ENCODE assay signal across 20 cellular contexts in genomic region chr7:37505750-37506353, GRCh38. TPM values are rescaled to one million over a fixed set of nuclear protein-coding genes. Genes with fewer than 3 reads are reported as not detected.
A peak's percentile ranks its signal among the peaks of the same experiment; 100 is the strongest.
DNase-seq lines count a peak whose midpoint lies in the region; ATAC-seq, FAIRE-seq and TF ChIP-seq lines count a peak whose summit lies in the region.
"Had no signal": no experiment of that assay in that cellular context is flagged by ENCODE, and none has a peak within 500 bp of the region (broad histone marks: within the 10 kb centered on the region; RNA-seq: fewer than 3 reads in every experiment).

No MANE protein-coding gene starts in this region.

- H3K9me1 ChIP-seq in endothelial cell of umbilical vein (replicated peaks; ENCODE audit: control insufficient read depth, extremely low read depth, insufficient read depth, low read length): no peaks in the 10 kb centered on the region

- no peak for TF ChIP-seq RAD21 in HepG2 (CRISPR knock-in tag; IDR thresholded peaks at IDR 0.05)

- H3K9ac ChIP-seq in HepG2 (ENCODE audit: insufficient read depth, low read depth, low read length) (no peak overlapping the region), endothelial cell of umbilical vein (replicated peaks; ENCODE audit: extremely low read depth, insufficient read depth, low read length) (no peak overlapping the region), subcutaneous abdominal adipose tissue (ENCODE audit: low read length in 5 of 5) (no peak overlapping the region)
- H3K9ac ChIP-seq: GM23248 had no signal

- BruUV-seq in HepG2 (replicated peaks; lab: Mats Ljungman, UMichigan): no TSS peak
- BruUV-seq in endothelial cell of umbilical vein (replicated peaks; lab: Mats Ljungman, UMichigan): no TSS peak

- CTCF ChIA-PET in HepG2 (lab: Yijun Ruan, JAX; ENCODE audit: low intra/inter-chr PET ratio, low total read pairs) (no interaction called here), endothelial cell of umbilical vein (lab: Charles Lee) (interaction anchor here (1.0 to 7.0 kb wide), 8 partner anchors 10 to 538 kb away, joined by 3 to 80 read pairs (median 14); partner anchors contain the start of gene ELMO1), HEK293T (lab: Yijun Ruan, JAX) (interaction anchor here (1.0 to 1.4 kb wide), 2 partner anchors 11 to 13 kb away, joined by 3 read pairs; no protein-coding TSS in a partner anchor)

- H3K9me3 ChIP-seq in HepG2 (ENCODE audit: low read length): no peaks in the 10 kb centered on the region
- no peaks in the 10 kb centered on the region for H3K9me3 ChIP-seq in right lobe of liver
- no peaks in the 10 kb centered on the region for H3K9me3 ChIP-seq in endothelial cell of umbilical vein (replicated peaks; ENCODE audit: control insufficient read depth, insufficient read depth, low read length)
- no peaks in the 10 kb centered on the region for H3K9me3 ChIP-seq in subcutaneous abdominal adipose tissue (ENCODE audit: control insufficient read depth in 5 of 5, low read length in 5 of 5)

- TF ChIP-seq CTCF in HepG2 (CRISPR knock-in tag; IDR thresholded peaks at IDR 0.05) (no peak), right lobe of liver (IDR thresholded peaks at IDR 0.05) (no peak), endothelial cell of umbilical vein (IDR thresholded peaks at IDR 0.05; ENCODE audit: extremely low read depth in 1 of 2, insufficient read depth in 1 of 2, low read depth in 1 of 2, low read length in 2 of 2) (no peak)

- POLR2A ChIA-PET in HepG2 (lab: Yijun Ruan, JAX) (no interaction called here), endothelial cell of umbilical vein (lab: Charles Lee) (no interaction called here), HEK293T (lab: Yijun Ruan, JAX) (no interaction called here)

- H2AFZ ChIP-seq in HepG2 (ENCODE audit: low read length): no peak overlapping the region
- H2AFZ ChIP-seq in endothelial cell of umbilical vein (ENCODE audit: low read depth, low read length): no peak overlapping the region
- H2AFZ ChIP-seq: GM23248 had no signal

- H3K36me3 ChIP-seq in HepG2 (replicated peaks in 1 of 2; ENCODE audit: control insufficient read depth in 1 of 2, insufficient read depth in 2 of 2, low read length in 2 of 2) (no peaks in the 10 kb centered on the region), right lobe of liver (no peaks in the 10 kb centered on the region), endothelial cell of umbilical vein (ENCODE audit: control insufficient read depth in 2 of 2, extremely low read depth in 1 of 2, insufficient read depth in 2 of 2, low read length in 2 of 2) (no peaks in the 10 kb centered on the region), subcutaneous abdominal adipose tissue (ENCODE audit: control insufficient read depth in 5 of 5, insufficient read depth in 5 of 5, low read length in 5 of 5) (no peaks in the 10 kb centered on the region), H7 (replicated peaks; ENCODE audit: control insufficient read depth, insufficient read depth, low read length) (no peaks in the 10 kb centered on the region)

- in situ Hi-C loops in HepG2 (cut with HindIII; ENCODE audit: extremely low pct_ligation_motif_present, low pct_unique_long_range_greater_than_20kb): loop anchor here (25.0 kb wide), 1 partner anchor 294 kb away; no protein-coding TSS in a partner anchor

- no peaks in the 10 kb centered on the region for H4K20me1 ChIP-seq in HepG2 (ENCODE audit: insufficient read depth, low read length)
- H4K20me1 ChIP-seq in endothelial cell of umbilical vein (replicated peaks; ENCODE audit: control insufficient read depth, extremely low read depth, insufficient read depth, low read length): no peaks in the 10 kb centered on the region

- H3K4me3 ChIP-seq in HepG2 (replicated peaks in 1 of 3; ENCODE audit: insufficient read depth in 1 of 3, low read depth in 2 of 3, low read length in 3 of 3) (no peak overlapping the region), right lobe of liver (no peak overlapping the region), endothelial cell of umbilical vein (replicated peaks in 1 of 3; ENCODE audit: insufficient read depth in 1 of 3, low read depth in 1 of 3, low read length in 3 of 3) (no peak overlapping the region), subcutaneous abdominal adipose tissue (ENCODE audit: low read depth in 1 of 5, low read length in 5 of 5) (no peak overlapping the region), H7 (ENCODE audit: insufficient read depth, low read depth, low read length) (no peak overlapping the region)
- H3K4me3 ChIP-seq: GM23248 had no signal

- dilution Hi-C loops in endothelial cell of umbilical vein (cut with MboI; ENCODE audit: extremely low pct_ligation_motif_present, low sequenced_read_pairs): no loop called here

- 6% methylated on average over 6 of the region's 6 CpGs for WGBS in HepG2 (ENCODE audit: low lambda C conversion rate)
- 73% methylated on average over 6 of the region's 6 CpGs for WGBS in right lobe of liver (ENCODE audit: insufficient coverage, low coverage, low lambda C conversion rate, missing lambda C conversion rate)

- DNase-seq in HepG2 (ENCODE audit: low spot score) (no peak), right lobe of liver (no peak), endothelial cell of umbilical vein (ENCODE audit: low read depth, low spot score) (no peak), occipital lobe (lab: John Stamatoyannopoulos, UW) (no peak), HEK293T (ENCODE audit: extremely low spot score) (no peak), H7 (no peak)
- DNase-seq: ACHN; AML-193; CD4-positive, alpha-beta memory T cell; DMS153; DMS79; GDM1; GM23248 had no signal

- FAIRE-seq in HepG2 (lab: Jason Lieb, UNC) (no peak), endothelial cell of umbilical vein (lab: Jason Lieb, UNC) (peak; percentile 26)
- FAIRE-seq: GM12892, GM18507, H54 had no signal

- H3K4me1 ChIP-seq in HepG2 (ENCODE audit: insufficient read depth, low read length) (no peaks in the 10 kb centered on the region), right lobe of liver (no peaks in the 10 kb centered on the region), endothelial cell of umbilical vein (ENCODE audit: control insufficient read depth, extremely low read depth, insufficient read depth, low read length) (peaks cover 7% of the 10 kb centered on the region), subcutaneous abdominal adipose tissue (ENCODE audit: control insufficient read depth in 5 of 5, insufficient read depth in 5 of 5, low read length in 5 of 5) (peaks cover 0 to 18% (median 0%) of the 10 kb centered on the region in 5 donors)

- TF ChIP-seq EP300 in HepG2 (IDR thresholded peaks at IDR 0.05; ENCODE audit: low read depth in 2 of 2, low read length in 2 of 2): no peak
- no peak for TF ChIP-seq EP300 in HepG2 (CRISPR knock-in tag; IDR thresholded peaks at IDR 0.05; ENCODE audit: borderline replicate concordance)

- H3K4me2 ChIP-seq in HepG2 (ENCODE audit: low read depth, low read length) (no peak overlapping the region), endothelial cell of umbilical vein (ENCODE audit: insufficient read depth, low read length) (no peak overlapping the region)

- ATAC-seq in HepG2 (no peak), right lobe of liver (no peak)
- ATAC-seq: HCT116 had no signal

- H3K79me2 ChIP-seq in HepG2 (ENCODE audit: insufficient read depth, low read length) (no peaks in the 10 kb centered on the region), endothelial cell of umbilical vein (ENCODE audit: control insufficient read depth, insufficient read depth, low read length) (no peaks in the 10 kb centered on the region)

- TF ChIP-seq POLR2A in HepG2 (IDR thresholded peaks at IDR 0.05; ENCODE audit: insufficient read depth in 1 of 2, low read depth in 2 of 2, low read length in 2 of 2) (no peak), right lobe of liver (IDR thresholded peaks at IDR 0.05) (no peak), endothelial cell of umbilical vein (IDR thresholded peaks at IDR 0.05; ENCODE audit: low read depth, low read length) (no peak)

- intact Hi-C loops in HepG2 (cut with micrococcal nuclease; ENCODE audit: unreplicated experiment) (no loop called here), right lobe of liver (cut with DNase I) (no loop called here), endothelial cell of umbilical vein (cut with micrococcal nuclease) (loop anchor here (2.0 to 10.0 kb wide), 3 partner anchors 57 to 329 kb away; partner anchors contain the start of gene ELMO1)

- H3K27ac ChIP-seq in HepG2 (ENCODE audit: extremely low read length, insufficient read depth, low read length) (no peak overlapping the region), right lobe of liver (no peak overlapping the region), endothelial cell of umbilical vein (ENCODE audit: insufficient read depth, low read depth, low read length) (no peak overlapping the region), subcutaneous abdominal adipose tissue (ENCODE audit: low read depth, low read length) (peak overlapping the region; percentile 27)
- H3K27ac ChIP-seq: C4-2B, GM23248 had no signal

- H3K27me3 ChIP-seq in HepG2 (ENCODE audit: control insufficient read depth in 1 of 2, insufficient read depth in 2 of 2, low read length in 2 of 2) (no peaks in the 10 kb centered on the region), right lobe of liver (no peaks in the 10 kb centered on the region), endothelial cell of umbilical vein (ENCODE audit: control insufficient read depth in 2 of 2, insufficient read depth in 2 of 2, low read length in 2 of 2) (peaks cover 9 to 11% of the 10 kb centered on the region in 2 experiments), subcutaneous abdominal adipose tissue (ENCODE audit: control insufficient read depth in 5 of 5, insufficient read depth in 4 of 5, low read length in 5 of 5) (no peaks in the 10 kb centered on the region), H7 (ENCODE audit: control insufficient read depth, insufficient read depth, low read length) (no peaks in the 10 kb centered on the region)

RNA-seq across cellular contexts. Expression of gene ELMO1, which starts 57.2 kb away (rescaled TPM):
- total RNA-seq in HepG2 (2016; rRNA removed; fragmentation: Illumina TruSeq; extraction: Trizol): 0.11 TPM in 1 of 2 replicates, not detected in the other
- 0.44 TPM in 1 of 2 replicates, not detected in the other for total RNA-seq in HepG2 (2016; cell fraction: cytosol; rRNA removed; fragmentation: Illumina TruSeq; extraction: Trizol; ENCODE audit: low read depth)
- total RNA-seq in HepG2 (2016; cell fraction: insoluble cytoplasmic fraction; rRNA removed; fragmentation: Illumina TruSeq; extraction: Trizol): 0.25 and 0.32 TPM in 2 replicates
- total RNA-seq in HepG2 (2016; cell fraction: membrane; rRNA removed; fragmentation: Illumina TruSeq; extraction: Trizol): 0.10 and 0.25 TPM in 2 replicates
- total RNA-seq in HepG2 (2016; cell fraction: nucleus; rRNA removed; fragmentation: Illumina TruSeq; extraction: Trizol): 0.19 TPM in 1 of 2 replicates, not detected in the other
- polyA plus RNA-seq in HepG2 (2011; rRNA removed): 0.14 and 0.17 TPM in 2 replicates
- polyA plus RNA-seq in HepG2 (2011; cell fraction: cytosol; rRNA removed): 0.05 TPM in 1 of 2 replicates, not detected in the other
- polyA plus RNA-seq in HepG2 (2011; cell fraction: nucleus; rRNA removed): 0.31 TPM in 1 of 2 replicates, not detected in the other
- 0.21 and 0.66 TPM in 2 replicates for polyA plus RNA-seq in HepG2 (2012)
- polyA plus RNA-seq in HepG2 (2016; cell fraction: cytosol; fragmentation: Illumina TruSeq; extraction: Trizol; ENCODE audit: low read depth): 0.10 TPM in 1 of 2 replicates, not detected in the other
- 0.37 and 0.74 TPM in 2 replicates for polyA plus RNA-seq in HepG2 (2016; cell fraction: insoluble cytoplasmic fraction; fragmentation: Illumina TruSeq; extraction: Trizol; ENCODE audit: low read depth)
- polyA plus RNA-seq in HepG2 (2016; cell fraction: membrane; fragmentation: Illumina TruSeq; extraction: Trizol; ENCODE audit: low read depth): 0.29 and 0.41 TPM in 2 replicates
- 0.31 and 0.61 TPM in 2 replicates for polyA plus RNA-seq in HepG2 (2016; cell fraction: nucleus; fragmentation: Illumina TruSeq; extraction: Trizol; ENCODE audit: insufficient read depth, low read depth)
- polyA minus RNA-seq in HepG2 (2011; rRNA and poly(A)+ RNA removed; ENCODE audit: low replicate concordance): 0.05 and 1.2 TPM in 2 replicates
- polyA minus RNA-seq in HepG2 (2011; cell fraction: cytosol; rRNA and poly(A)+ RNA removed): not detected in 2 replicates
- polyA minus RNA-seq in HepG2 (2011; cell fraction: nucleus; rRNA and poly(A)+ RNA removed): 0.37 and 1.3 TPM in 2 replicates
- total RNA-seq in right lobe of liver: 10 to 100 TPM; 18.4 to 55.4 (median 25.1) TPM
- total RNA-seq in endothelial cell of umbilical vein: 23.5 and 30.6 TPM in 2 replicates
- 16.2 and 17.0 TPM in 2 replicates for polyA plus RNA-seq in endothelial cell of umbilical vein
- 11.3 and 13.5 TPM in 2 replicates for polyA plus RNA-seq in endothelial cell of umbilical vein (2011; cell fraction: cytosol; rRNA removed)
- 26.0 and 29.5 TPM in 2 replicates for polyA plus RNA-seq in endothelial cell of umbilical vein (2011; cell fraction: nucleus; rRNA removed)
- polyA plus RNA-seq in endothelial cell of umbilical vein (2012): 10.0 and 10.7 TPM in 2 replicates
- polyA minus RNA-seq in endothelial cell of umbilical vein: 80.5 and 81.2 TPM in 2 replicates
- not detected for polyA minus RNA-seq in endothelial cell of umbilical vein (2011; cell fraction: cytosol; rRNA and poly(A)+ RNA removed)
- 172 and 226 TPM in 2 replicates for polyA minus RNA-seq in endothelial cell of umbilical vein (2011; cell fraction: nucleus; rRNA and poly(A)+ RNA removed)
- 78.9 TPM for total RNA-seq in occipital lobe
- 8.0 and 8.7 TPM in 2 replicates for total RNA-seq in H7 (2014; rRNA removed; shearing (Covaris generic))
- total RNA-seq: GM23248 had no signal
- polyA plus RNA-seq: BJ, GM23248 had no signal
